ENCODE assay signal across 8 cellular contexts in genomic region chr7:76437873-76438272, GRCh38. TPM values are rescaled to one million over a fixed set of nuclear protein-coding genes. Genes with fewer than 3 reads are reported as not detected.
DNase-seq lines count a peak whose midpoint lies in the region; ATAC-seq and TF ChIP-seq lines count a peak whose summit lies in the region.
"Not testable (repeated sequence)": the region's sequence is repeated elsewhere in the genome, so short reads cannot be mapped to it uniquely, and the experiment has no call there.

No MANE protein-coding gene starts in this region.

- not testable (repeated sequence) for TF ChIP-seq POLR2A in HCT116 (IDR thresholded peaks at IDR 0.05; ENCODE audit: borderline replicate concordance, extremely low read depth, insufficient read depth, insufficient read length); NB4 (IDR thresholded peaks at IDR 0.05; ENCODE audit: extremely low read depth, insufficient read length)

- H3K9me3 ChIP-seq in HCT116 (ENCODE audit: control insufficient read depth in 1 of 2, insufficient read depth in 1 of 2, low read depth in 1 of 2, low read length in 2 of 2) = not testable (repeated sequence)

- peak overlapping the region; percentile 57; the same call in 1 of the 2 replicates for H3K27ac ChIP-seq in HCT116 (ENCODE audit: low read depth, low read length)

- RAD21 ChIA-PET in HCT116 (lab: Charles Lee; ENCODE audit: low non-redundant PET in 1 of 2, low total read pairs in 2 of 2, uncharacterized antibody in 2 of 2, unreplicated experiment in 2 of 2) = not testable (repeated sequence)

- ATAC-seq in HCT116 = peak; percentile 80
- peak; percentile 61 to 69 for ATAC-seq in natural killer cell treated with Interleukin-12 subunit alpha and Interleukin-12 subunit beta and Interleukin-15 and Interleukin-18, amount 100 ng/mL, for 72 hours
- peak; percentile 62 for ATAC-seq in stimulated activated memory B cell treated with anti-CD40 and anti-IgM and Interleukin-4, amounts not matched to agents 10 μg/mL and 1 μg/mL and 100 μg/mL, for 72 hours

- not testable (repeated sequence) for H3K4me3 Mint-ChIP-seq in natural killer cell treated with Interleukin-12 subunit alpha and Interleukin-12 subunit beta and Interleukin-15 and Interleukin-18, amount 100 ng/mL, for 72 hours; stimulated activated memory B cell treated with anti-CD40 and anti-IgM and Interleukin-4, amounts not matched to agents 10 μg/mL and 1 μg/mL and 100 μg/mL, for 72 hours

- H3K27ac Mint-ChIP-seq in natural killer cell treated with Interleukin-12 subunit alpha and Interleukin-12 subunit beta and Interleukin-15 and Interleukin-18, amount 100 ng/mL, for 72 hours; stimulated activated memory B cell treated with anti-CD40 and anti-IgM and Interleukin-4, amounts not matched to agents 10 μg/mL and 1 μg/mL and 100 μg/mL, for 72 hours: not testable (repeated sequence)

- not testable (repeated sequence) for H3K79me2 ChIP-seq in HCT116 (ENCODE audit: insufficient read depth, low read length)

- H3K4me3 ChIP-seq in HCT116 (replicated peaks in 1 of 2; ENCODE audit: low read depth in 1 of 2, low read length in 2 of 2); NB4 (ENCODE audit: low read depth, low read length); fibroblast of mammary gland (ENCODE audit: control insufficient read depth, low read depth, low read length): not testable (repeated sequence)

- H3K27me3 ChIP-seq in HCT116 (ENCODE audit: insufficient read depth, low read length) = not testable (repeated sequence)

- peak; percentile 52 to 72 (median 70); a peak in 5 of 6 replicates for TF ChIP-seq CTCF in HCT116 (IDR thresholded peaks at IDR 0.05 in 2 of 3, conservative IDR thresholded peaks at IDR 0.05 in 1 of 3; ENCODE audit: borderline replicate concordance in 1 of 3, insufficient read depth in 1 of 3, low read depth in 2 of 3, low read length in 2 of 3)
- peak; percentile 69 for TF ChIP-seq CTCF in NB4 (IDR thresholded peaks at IDR 0.05; ENCODE audit: low read depth, low read length)
- peak; percentile 50 for TF ChIP-seq CTCF in fibroblast of mammary gland (conservative IDR thresholded peaks at IDR 0.05; ENCODE audit: control insufficient read depth, insufficient read depth, low read depth, low read length)

- not testable (repeated sequence) for H2AFZ ChIP-seq in HCT116 (ENCODE audit: low read depth, low read length, poor library complexity, severe bottlenecking)

- H3K9ac ChIP-seq in HCT116 (ENCODE audit: low read length) = not testable (repeated sequence)

- H3K36me3 ChIP-seq in HCT116 (ENCODE audit: control insufficient read depth in 1 of 2, insufficient read depth in 2 of 2, low read length in 2 of 2) = not testable (repeated sequence)

- peak; percentile 78 for TF ChIP-seq RAD21 in HCT116 (IDR thresholded peaks at IDR 0.05; ENCODE audit: low read depth)

- H3K4me1 ChIP-seq in HCT116 (ENCODE audit: control insufficient read depth in 1 of 2, insufficient read depth in 2 of 2, low read length in 2 of 2) = peaks cover 2 to 15% of the 10 kb centered on the region in 2 experiments; a peak in 3 of 4 replicates

- peak; percentile 83 for DNase-seq in ELR (ENCODE audit: low read depth)
- DNase-seq in HCT116 (ENCODE audit: low read depth, low spot score) = peak; percentile 86
- DNase-seq in NB4 (ENCODE audit: low read depth) = peak; percentile 91
- DNase-seq in RPMI8226 = peak; percentile 82
- DNase-seq in activated T-helper 1 cell treated with Interleukin-2 at 50 U/mL for 16 hours (ENCODE audit: low read depth) = peak; percentile 25
- peak; percentile 82 for DNase-seq in fibroblast of mammary gland (ENCODE audit: low read depth)
- DNase-seq in natural killer cell treated with Interleukin-12 subunit alpha and Interleukin-12 subunit beta and Interleukin-15 and Interleukin-18, amount 100 ng/mL, for 72 hours (ENCODE audit: low spot score) = not testable (repeated sequence)

- not testable (repeated sequence) for H3K27me3 Mint-ChIP-seq in natural killer cell treated with Interleukin-12 subunit alpha and Interleukin-12 subunit beta and Interleukin-15 and Interleukin-18, amount 100 ng/mL, for 72 hours; stimulated activated memory B cell treated with anti-CD40 and anti-IgM and Interleukin-4, amounts not matched to agents 10 μg/mL and 1 μg/mL and 100 μg/mL, for 72 hours

- CTCF ChIA-PET in HCT116 (lab: Charles Lee) = not testable (repeated sequence)

- not testable (repeated sequence) for BruUV-seq in HCT116 (replicated peaks; lab: Mats Ljungman, UMichigan)

- intact Hi-C loops in HCT116 (cut with micrococcal nuclease) = not testable (repeated sequence)

- not testable (repeated sequence) for H3K4me1 Mint-ChIP-seq in natural killer cell treated with Interleukin-12 subunit alpha and Interleukin-12 subunit beta and Interleukin-15 and Interleukin-18, amount 100 ng/mL, for 72 hours (ENCODE audit: low read depth in 2 of 2); stimulated activated memory B cell treated with anti-CD40 and anti-IgM and Interleukin-4, amounts not matched to agents 10 μg/mL and 1 μg/mL and 100 μg/mL, for 72 hours

- POLR2A ChIA-PET in HCT116 (lab: Charles Lee) = not testable (repeated sequence)

- H4K20me1 ChIP-seq in HCT116 (ENCODE audit: insufficient read depth) = not testable (repeated sequence)

- not testable (repeated sequence) for H3K9me3 Mint-ChIP-seq in natural killer cell treated with Interleukin-12 subunit alpha and Interleukin-12 subunit beta and Interleukin-15 and Interleukin-18, amount 100 ng/mL, for 72 hours; stimulated activated memory B cell treated with anti-CD40 and anti-IgM and Interleukin-4, amounts not matched to agents 10 μg/mL and 1 μg/mL and 100 μg/mL, for 72 hours

- not testable (repeated sequence) for H3K36me3 Mint-ChIP-seq in natural killer cell treated with Interleukin-12 subunit alpha and Interleukin-12 subunit beta and Interleukin-15 and Interleukin-18, amount 100 ng/mL, for 72 hours; stimulated activated memory B cell treated with anti-CD40 and anti-IgM and Interleukin-4, amounts not matched to agents 10 μg/mL and 1 μg/mL and 100 μg/mL, for 72 hours

- not testable (repeated sequence) for H3K9me2 ChIP-seq in HCT116 (ENCODE audit: insufficient read depth)

- not testable (repeated sequence) for H3K4me2 ChIP-seq in HCT116 (ENCODE audit: low read length)

TF ChIP-seq in HCT116, 20 proteins besides CTCF, POLR2A, EP300 and RAD21:
- peak; percentile 55; the same call in 1 of the 2 replicates for TF ChIP-seq MAX (IDR thresholded peaks at IDR 0.05)
- peak; percentile 16 for TF ChIP-seq YY1 (IDR thresholded peaks at IDR 0.05; ENCODE audit: extremely low read depth, insufficient replicate concordance, low read depth, low read length)

RNA-seq across cellular contexts. Expression of gene ZP3, which starts 13.1 kb away (rescaled TPM):
- total RNA-seq in HCT116 (2021; ENCODE audit: unreplicated experiment) = 23.4 TPM
- 19.6 and 25.9 TPM in 2 replicates for polyA plus RNA-seq in HCT116 (2012)
- total RNA-seq in natural killer cell treated with Interleukin-12 subunit alpha and Interleukin-12 subunit beta and Interleukin-15 and Interleukin-18, amount 100 ng/mL, for 72 hours = 1 to 10 TPM in 1 of 2 donors, under 1 TPM in 1; 0.39 to 8.4 TPM

RNA-seq across cellular contexts. Expression of gene DTX2, which starts 23.6 kb away (rescaled TPM):
- 37.4 TPM for total RNA-seq in HCT116 (2021; ENCODE audit: unreplicated experiment)
- polyA plus RNA-seq in HCT116 (2012) = 26.4 and 27.7 TPM in 2 replicates
- 10 to 100 TPM; 34.3 to 36.5 TPM for total RNA-seq in natural killer cell treated with Interleukin-12 subunit alpha and Interleukin-12 subunit beta and Interleukin-15 and Interleukin-18, amount 100 ng/mL, for 72 hours

RNA-seq across cellular contexts. Expression of gene SSC4D, which starts 28.4 kb away (rescaled TPM):
- total RNA-seq in HCT116 (2021; ENCODE audit: unreplicated experiment) = 1.1 TPM
- polyA plus RNA-seq in HCT116 (2012) = 0.87 and 1.1 TPM in 2 replicates
- total RNA-seq in natural killer cell treated with Interleukin-12 subunit alpha and Interleukin-12 subunit beta and Interleukin-15 and Interleukin-18, amount 100 ng/mL, for 72 hours = under 1 TPM; 0.24 to 0.47 TPM
